In the genomic region with DNA sequence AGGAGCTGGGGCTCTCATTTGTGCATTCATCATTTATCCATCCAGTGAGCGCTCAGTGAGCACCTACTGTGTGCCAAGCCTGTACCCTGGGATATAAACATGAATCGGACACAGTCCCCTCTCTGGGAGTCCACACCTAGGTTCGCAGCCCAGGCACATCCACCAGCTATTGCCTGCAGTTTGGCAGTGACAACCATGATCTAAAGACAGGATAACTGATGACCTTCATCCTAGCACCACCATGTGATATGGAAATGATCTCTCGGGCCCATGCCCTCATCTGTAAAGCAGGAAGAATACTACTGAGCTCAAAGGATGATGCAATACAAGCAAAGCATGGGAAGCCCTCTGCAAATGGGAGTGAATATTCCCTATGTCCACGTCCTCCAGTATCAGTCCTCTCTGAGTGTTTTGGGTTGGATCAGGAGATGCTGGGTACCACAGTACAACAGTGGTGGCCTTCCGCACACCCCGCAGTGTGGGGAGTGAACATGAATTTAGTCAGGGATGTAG, we compare ENCODE assay signal across 2 cellular contexts.
A peak's percentile ranks its signal among the peaks of the same experiment; 100 is the strongest.
TF ChIP-seq lines count a peak whose summit lies in the region.

No MANE protein-coding gene starts in this region.

TF ChIP-seq in HepG2, 621 proteins besides CTCF, POLR2A, EP300 and RAD21:
- TF ChIP-seq, protein P1, sequence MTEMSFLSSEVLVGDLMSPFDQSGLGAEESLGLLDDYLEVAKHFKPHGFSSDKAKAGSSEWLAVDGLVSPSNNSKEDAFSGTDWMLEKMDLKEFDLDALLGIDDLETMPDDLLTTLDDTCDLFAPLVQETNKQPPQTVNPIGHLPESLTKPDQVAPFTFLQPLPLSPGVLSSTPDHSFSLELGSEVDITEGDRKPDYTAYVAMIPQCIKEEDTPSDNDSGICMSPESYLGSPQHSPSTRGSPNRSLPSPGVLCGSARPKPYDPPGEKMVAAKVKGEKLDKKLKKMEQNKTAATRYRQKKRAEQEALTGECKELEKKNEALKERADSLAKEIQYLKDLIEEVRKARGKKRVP (CRISPR knock-in tag; IDR thresholded peaks at IDR 0.05), result peak in 1 of 2 experiments; percentile 85; a peak in 2 of 4 replicates
- TF ChIP-seq MXD4 (CRISPR knock-in tag; IDR thresholded peaks at IDR 0.05), result no peak
- TF ChIP-seq CEBPG (CRISPR knock-in tag; IDR thresholded peaks at IDR 0.05), result peak; percentile 57
- peak; percentile 66 for TF ChIP-seq CEBPB (IDR thresholded peaks at IDR 0.05; ENCODE audit: borderline replicate concordance, low read depth, low read length)
- peak; percentile 56 for TF ChIP-seq ATF7 (IDR thresholded peaks at IDR 0.05)
- TF ChIP-seq ATF7 (CRISPR knock-in tag; IDR thresholded peaks at IDR 0.05), result no peak

TF ChIP-seq in K562, 482 proteins besides CTCF, POLR2A, EP300 and RAD21:
- TF ChIP-seq XRCC4 (IDR thresholded peaks at IDR 0.05; ENCODE audit: extremely low read depth, insufficient read depth, insufficient read length), result no peak
- TF ChIP-seq MLLT1 (IDR thresholded peaks at IDR 0.05), result no peak
- TF ChIP-seq ZNF512 (tag; IDR thresholded peaks at IDR 0.05), result no peak
- peak; percentile 43 for TF ChIP-seq JUND (IDR thresholded peaks at IDR 0.05; ENCODE audit: borderline replicate concordance, low read depth, low read length)
- no peak for TF ChIP-seq JUND (tag; IDR thresholded peaks at IDR 0.05; ENCODE audit: borderline replicate concordance, low read depth, low read length)
- TF ChIP-seq ZNF184 (CRISPR knock-in tag; IDR thresholded peaks at IDR 0.05), result no peak
- TF ChIP-seq, protein P2, sequence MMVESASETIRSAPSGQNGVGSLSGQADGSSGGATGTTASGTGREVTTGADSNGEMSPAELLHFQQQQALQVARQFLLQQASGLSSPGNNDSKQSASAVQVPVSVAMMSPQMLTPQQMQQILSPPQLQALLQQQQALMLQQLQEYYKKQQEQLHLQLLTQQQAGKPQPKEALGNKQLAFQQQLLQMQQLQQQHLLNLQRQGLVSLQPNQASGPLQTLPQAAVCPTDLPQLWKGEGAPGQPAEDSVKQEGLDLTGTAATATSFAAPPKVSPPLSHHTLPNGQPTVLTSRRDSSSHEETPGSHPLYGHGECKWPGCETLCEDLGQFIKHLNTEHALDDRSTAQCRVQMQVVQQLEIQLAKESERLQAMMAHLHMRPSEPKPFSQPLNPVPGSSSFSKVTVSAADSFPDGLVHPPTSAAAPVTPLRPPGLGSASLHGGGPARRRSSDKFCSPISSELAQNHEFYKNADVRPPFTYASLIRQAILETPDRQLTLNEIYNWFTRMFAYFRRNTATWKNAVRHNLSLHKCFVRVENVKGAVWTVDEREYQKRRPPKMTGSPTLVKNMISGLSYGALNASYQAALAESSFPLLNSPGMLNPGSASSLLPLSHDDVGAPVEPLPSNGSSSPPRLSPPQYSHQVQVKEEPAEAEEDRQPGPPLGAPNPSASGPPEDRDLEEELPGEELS (CRISPR knock-in tag; IDR thresholded peaks at IDR 0.05; ENCODE audit: borderline replicate concordance), result no peak
- peak; percentile 61 for TF ChIP-seq ATF7 (IDR thresholded peaks at IDR 0.05)
- TF ChIP-seq, protein P3, sequence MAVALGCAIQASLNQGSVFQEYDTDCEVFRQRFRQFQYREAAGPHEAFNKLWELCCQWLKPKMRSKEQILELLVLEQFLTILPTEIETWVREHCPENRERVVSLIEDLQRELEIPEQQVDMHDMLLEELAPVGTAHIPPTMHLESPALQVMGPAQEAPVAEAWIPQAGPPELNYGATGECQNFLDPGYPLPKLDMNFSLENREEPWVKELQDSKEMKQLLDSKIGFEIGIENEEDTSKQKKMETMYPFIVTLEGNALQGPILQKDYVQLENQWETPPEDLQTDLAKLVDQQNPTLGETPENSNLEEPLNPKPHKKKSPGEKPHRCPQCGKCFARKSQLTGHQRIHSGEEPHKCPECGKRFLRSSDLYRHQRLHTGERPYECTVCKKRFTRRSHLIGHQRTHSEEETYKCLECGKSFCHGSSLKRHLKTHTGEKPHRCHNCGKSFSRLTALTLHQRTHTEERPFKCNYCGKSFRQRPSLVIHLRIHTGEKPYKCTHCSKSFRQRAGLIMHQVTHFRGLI (CRISPR knock-in tag; IDR thresholded peaks at IDR 0.05), result no peak
- TF ChIP-seq, protein P4, sequence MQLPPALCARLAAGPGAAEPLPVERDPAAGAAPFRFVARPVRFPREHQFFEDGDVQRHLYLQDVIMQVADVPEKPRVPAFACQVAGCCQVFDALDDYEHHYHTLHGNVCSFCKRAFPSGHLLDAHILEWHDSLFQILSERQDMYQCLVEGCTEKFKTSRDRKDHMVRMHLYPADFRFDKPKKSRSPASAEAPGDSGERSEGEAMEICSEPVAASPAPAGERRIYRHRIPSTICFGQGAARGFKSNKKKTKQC (CRISPR knock-in tag; IDR thresholded peaks at IDR 0.05), result no peak
- peak; percentile 20; the same call in 1 of the 2 replicates for TF ChIP-seq ZNF584 (CRISPR knock-in tag; IDR thresholded peaks at IDR 0.05; ENCODE audit: low read depth)
- peak; percentile 22 for TF ChIP-seq MEIS2 (IDR thresholded peaks at IDR 0.05; ENCODE audit: partially characterized antibody)
- no peak for TF ChIP-seq ZNF507 (tag; conservative IDR thresholded peaks at IDR 0.05)
- TF ChIP-seq BMI1 (IDR thresholded peaks at IDR 0.05; ENCODE audit: low read length), result no peak
- TF ChIP-seq, protein P5, sequence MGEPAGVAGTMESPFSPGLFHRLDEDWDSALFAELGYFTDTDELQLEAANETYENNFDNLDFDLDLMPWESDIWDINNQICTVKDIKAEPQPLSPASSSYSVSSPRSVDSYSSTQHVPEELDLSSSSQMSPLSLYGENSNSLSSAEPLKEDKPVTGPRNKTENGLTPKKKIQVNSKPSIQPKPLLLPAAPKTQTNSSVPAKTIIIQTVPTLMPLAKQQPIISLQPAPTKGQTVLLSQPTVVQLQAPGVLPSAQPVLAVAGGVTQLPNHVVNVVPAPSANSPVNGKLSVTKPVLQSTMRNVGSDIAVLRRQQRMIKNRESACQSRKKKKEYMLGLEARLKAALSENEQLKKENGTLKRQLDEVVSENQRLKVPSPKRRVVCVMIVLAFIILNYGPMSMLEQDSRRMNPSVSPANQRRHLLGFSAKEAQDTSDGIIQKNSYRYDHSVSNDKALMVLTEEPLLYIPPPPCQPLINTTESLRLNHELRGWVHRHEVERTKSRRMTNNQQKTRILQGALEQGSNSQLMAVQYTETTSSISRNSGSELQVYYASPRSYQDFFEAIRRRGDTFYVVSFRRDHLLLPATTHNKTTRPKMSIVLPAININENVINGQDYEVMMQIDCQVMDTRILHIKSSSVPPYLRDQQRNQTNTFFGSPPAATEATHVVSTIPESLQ (CRISPR knock-in tag; IDR thresholded peaks at IDR 0.05), result no peak
- TF ChIP-seq CTBP1 (IDR thresholded peaks at IDR 0.05; ENCODE audit: borderline replicate concordance), result peak; percentile 50; the same call in 1 of the 2 replicates
- TF ChIP-seq ESRRA (IDR thresholded peaks at IDR 0.05; ENCODE audit: borderline replicate concordance, low read depth), result peak; percentile 55; the same call in 1 of the 2 replicates
- no peak for TF ChIP-seq ZNF232 (CRISPR knock-in tag; IDR thresholded peaks at IDR 0.05)
- no peak for TF ChIP-seq ARNT (IDR thresholded peaks at IDR 0.05)
- TF ChIP-seq, protein P1 (CRISPR knock-in tag; IDR thresholded peaks at IDR 0.05), result 0 out of 2 replicates have a peak, but pooled peaks have one; percentile 39
- peak; percentile 66; the same call in 1 of the 2 replicates for TF ChIP-seq ZKSCAN1 (IDR thresholded peaks at IDR 0.05; ENCODE audit: low read depth, low read length)
- TF ChIP-seq ZSCAN32 (CRISPR knock-in tag; IDR thresholded peaks at IDR 0.05), result 0 out of 2 replicates have a peak, but pooled peaks have one; percentile 47
- TF ChIP-seq CEBPG (CRISPR knock-in tag; IDR thresholded peaks at IDR 0.05), result peak; percentile 32
- TF ChIP-seq CEBPG (tag; conservative IDR thresholded peaks at IDR 0.05 in 1 of 2, IDR thresholded peaks at IDR 0.05 in 1 of 2), result peak; percentile 80 to 95
- TF ChIP-seq, protein P6, sequence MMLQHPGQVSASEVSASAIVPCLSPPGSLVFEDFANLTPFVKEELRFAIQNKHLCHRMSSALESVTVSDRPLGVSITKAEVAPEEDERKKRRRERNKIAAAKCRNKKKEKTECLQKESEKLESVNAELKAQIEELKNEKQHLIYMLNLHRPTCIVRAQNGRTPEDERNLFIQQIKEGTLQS (IDR thresholded peaks at IDR 0.05), result peak; percentile 89
- TF ChIP-seq, protein P6 (CRISPR knock-in tag; conservative IDR thresholded peaks at IDR 0.05), result no peak
- no peak for TF ChIP-seq SREBF1 (IDR thresholded peaks at IDR 0.05; ENCODE audit: borderline replicate concordance, low read depth, low read length)
- TF ChIP-seq MEF2A (IDR thresholded peaks at IDR 0.05; ENCODE audit: control insufficient read depth, low read depth, low read length), result no peak
- no peak for TF ChIP-seq KLF6 (CRISPR knock-in tag; IDR thresholded peaks at IDR 0.05; ENCODE audit: borderline replicate concordance)
- TF ChIP-seq STAG1 (CRISPR knock-in tag; IDR thresholded peaks at IDR 0.05; ENCODE audit: borderline replicate concordance), result no peak
